In the genomic region with DNA sequence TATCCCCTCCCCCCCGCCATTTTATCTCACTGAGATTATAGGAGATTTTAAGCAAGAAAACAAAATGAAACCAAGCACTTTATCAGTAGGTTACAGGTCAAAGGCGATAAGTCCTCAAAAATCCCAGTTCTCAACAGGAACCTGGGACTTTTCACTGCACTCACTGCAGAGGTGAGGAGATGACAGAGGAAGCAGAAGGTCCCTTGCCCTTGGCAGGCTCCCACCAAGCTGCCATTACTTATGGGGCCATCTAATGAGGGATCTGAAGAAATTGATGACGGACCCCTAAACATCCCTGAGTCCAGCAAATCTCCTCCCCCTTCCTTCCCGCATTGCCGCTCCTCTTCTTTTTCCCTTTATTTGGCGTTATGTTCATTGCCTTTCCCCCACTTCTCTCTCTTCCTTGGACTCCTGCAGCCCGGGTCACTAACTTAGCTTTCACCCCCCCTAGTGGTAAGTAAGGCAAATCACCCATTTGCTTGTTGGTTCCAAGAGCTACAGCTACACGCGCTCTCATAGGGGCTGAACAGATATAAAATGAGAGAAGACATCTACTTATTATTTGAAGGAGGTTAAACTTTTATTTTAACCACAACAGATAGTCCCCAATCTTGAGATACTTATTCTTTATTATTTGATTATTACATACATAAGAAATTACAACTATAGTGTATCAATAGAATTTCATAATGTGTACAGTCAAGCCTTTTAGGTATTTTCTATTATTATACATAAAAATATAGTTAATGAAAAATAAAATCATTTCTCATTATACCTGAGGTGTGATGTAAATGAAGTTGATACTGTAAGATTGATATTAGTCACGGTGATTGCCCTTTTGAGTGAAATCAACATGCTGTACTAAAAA, we compare ENCODE assay signal across 8 cellular contexts. TPM values are rescaled to one million over a fixed set of nuclear protein-coding genes. Genes with fewer than 3 reads are reported as not detected.
DNase-seq lines count a peak whose midpoint lies in the region; ATAC-seq and TF ChIP-seq lines count a peak whose summit lies in the region.

No MANE protein-coding gene starts in this region.

- peaks cover 0 to 18% (median 5%) of the 10 kb centered on the region in 3 donors for H3K4me1 ChIP-seq in esophagus squamous epithelium
- H3K4me1 ChIP-seq in naive thymus-derived CD4-positive, alpha-beta T cell (ENCODE audit: control insufficient read depth in 2 of 2, insufficient read depth in 2 of 2, low read length in 2 of 2) = no peaks in the 10 kb centered on the region

- POLR2A ChIA-PET in naive thymus-derived CD4-positive, alpha-beta T cell (lab: Charles Lee) = no interaction called here

- intact Hi-C loops in esophagus squamous epithelium (cut with DNase I) = no loop called here
- intact Hi-C loops in naive thymus-derived CD4-positive, alpha-beta T cell (cut with micrococcal nuclease) = loop anchor here (1.0 to 2.0 kb wide), 2 partner anchors 52 to 83 kb away; partner anchors contain the start of gene ARGLU1 (in 1 of the 2)

- peaks cover 2% of the 10 kb centered on the region for H3K36me3 Mint-ChIP-seq in T-helper 17 cell (ENCODE audit: low read depth)
- no peaks in the 10 kb centered on the region for H3K36me3 Mint-ChIP-seq in naive thymus-derived CD4-positive, alpha-beta T cell

- CTCF ChIA-PET in naive thymus-derived CD4-positive, alpha-beta T cell (lab: Charles Lee) = interaction anchor here (0.6 to 1.4 kb wide), 5 partner anchors 11 to 83 kb away, joined by 3 to 5 read pairs (median 4); no protein-coding TSS in a partner anchor

- H3K4me3 Mint-ChIP-seq in T-helper 17 cell = peak overlapping the region; percentile 28
- peak overlapping the region in 4 of 10 donors; percentile 0 to 42 (median 6) for H3K4me3 Mint-ChIP-seq in naive thymus-derived CD4-positive, alpha-beta T cell

- ATAC-seq in GM18867 (IDR thresholded peaks at IDR 0.05; ENCODE audit: unreplicated experiment) = peak; percentile 99
- ATAC-seq in HG02981 (IDR thresholded peaks at IDR 0.05; ENCODE audit: unreplicated experiment) = peak; percentile 95
- peak; percentile 84 for ATAC-seq in T-helper 17 cell
- peak; percentile 82 for ATAC-seq in naive thymus-derived CD4-positive, alpha-beta T cell

- peak overlapping the region in 1 of 4 donors; percentile 39 for H3K4me3 ChIP-seq in esophagus squamous epithelium
- no peak overlapping the region for H3K4me3 ChIP-seq in naive thymus-derived CD4-positive, alpha-beta T cell (ENCODE audit: low read length)

- DNase-seq in COLO829 (ENCODE audit: low spot score) = peak; percentile 62
- peak; percentile 32 for DNase-seq in NCI-H146 treated with DMSO at 0.1 percent for 48 hours (lab: John Stamatoyannopoulos, UW; ENCODE audit: unreplicated experiment)
- DNase-seq in T-helper 17 cell = no peak
- DNase-seq in esophagus squamous epithelium (lab: John Stamatoyannopoulos, UW) = no peak
- peak in 7 of 9 donors; percentile 12 to 52 (median 40) for DNase-seq in naive thymus-derived CD4-positive, alpha-beta T cell
- no peak for DNase-seq in T1000 (lab: John Stamatoyannopoulos, UW)

- 29 to 35% methylated on average over 10 of the region's 10 CpGs for whole genome bisulfite sequencing in esophagus squamous epithelium, 2 donors

- H3K27me3 Mint-ChIP-seq in T-helper 17 cell = peaks cover 52% of the 10 kb centered on the region
- peaks cover 21 to 37% (median 23%) of the 10 kb centered on the region in 5 donors for H3K27me3 Mint-ChIP-seq in naive thymus-derived CD4-positive, alpha-beta T cell

- no peak overlapping the region for H3K27ac ChIP-seq in esophagus squamous epithelium
- H3K27ac ChIP-seq in naive thymus-derived CD4-positive, alpha-beta T cell (ENCODE audit: low read depth, low read length) = no peak overlapping the region

- TF ChIP-seq CTCF in esophagus squamous epithelium (IDR thresholded peaks at IDR 0.05) = peak; percentile 41 to 79 (median 76)

- no peaks in the 10 kb centered on the region for H3K9me3 Mint-ChIP-seq in naive thymus-derived CD4-positive, alpha-beta T cell

- no peak overlapping the region for H3K27ac Mint-ChIP-seq in T-helper 17 cell
- H3K27ac Mint-ChIP-seq in naive thymus-derived CD4-positive, alpha-beta T cell = no peak overlapping the region

- H3K36me3 ChIP-seq in esophagus squamous epithelium = no peaks in the 10 kb centered on the region
- no peaks in the 10 kb centered on the region for H3K36me3 ChIP-seq in naive thymus-derived CD4-positive, alpha-beta T cell (ENCODE audit: control insufficient read depth in 2 of 3, insufficient read depth in 3 of 3, low read length in 3 of 3)

- H3K9me3 ChIP-seq in T-helper 17 cell (ENCODE audit: control insufficient read depth, low read length, poor library complexity, severe bottlenecking) = no peaks in the 10 kb centered on the region
- no peaks in the 10 kb centered on the region for H3K9me3 ChIP-seq in esophagus squamous epithelium
- H3K9me3 ChIP-seq in naive thymus-derived CD4-positive, alpha-beta T cell (ENCODE audit: control insufficient read depth in 2 of 3, low read length in 3 of 3) = no peaks in the 10 kb centered on the region

- peaks cover 3% of the 10 kb centered on the region for H3K4me1 Mint-ChIP-seq in T-helper 17 cell
- peaks cover 0 to 6% (median 5%) of the 10 kb centered on the region in 7 donors for H3K4me1 Mint-ChIP-seq in naive thymus-derived CD4-positive, alpha-beta T cell

- TF ChIP-seq POLR2A in esophagus squamous epithelium (IDR thresholded peaks at IDR 0.05) = no peak

- H3K27me3 ChIP-seq in esophagus squamous epithelium = peaks cover 0 to 48% (median 0%) of the 10 kb centered on the region in 4 donors
- no peaks in the 10 kb centered on the region for H3K27me3 ChIP-seq in naive thymus-derived CD4-positive, alpha-beta T cell (ENCODE audit: control insufficient read depth in 2 of 2, insufficient read depth in 2 of 2, low read length in 2 of 2)

RNA-seq across cellular contexts. Expression of gene ARGLU1, which starts 52.0 kb away (rescaled TPM):
- total RNA-seq in T-helper 17 cell = 100 to 1,000 TPM; 156 to 163 TPM
- 100 to 1,000 TPM in 1 of 4 donors, 10 to 100 TPM in 3; 29.1 to 111 (median 47.3) TPM for total RNA-seq in esophagus squamous epithelium
- total RNA-seq in naive thymus-derived CD4-positive, alpha-beta T cell = 100 to 1,000 TPM in 4 of 5 experiments, 10 to 100 TPM in 1; 93.3 to 291 (median 160) TPM
- polyA plus RNA-seq in naive thymus-derived CD4-positive, alpha-beta T cell = 10 to 100 TPM; 36.1 to 41.6 TPM

Comparison
In these comparisons a context has a peak if more than half of its experiments do, and no peak if none do; other contexts are left out.
1. DNase-seq: peak in COLO829 (single experiment), NCI-H146 treated with DMSO at 0.1 percent for 48 hours (single experiment) and naive thymus-derived CD4-positive, alpha-beta T cell (7 of 9); none in T-helper 17 cell (0 of 3), esophagus squamous epithelium (single experiment) and T1000 (single experiment).
2. Peak in every context shown above with its lines, with median percentiles within 50 percentile points of each other: ATAC-seq.